12 cellular contexts compared by ENCODE assay signal in genomic region chr10:118840071-118840775, GRCh38.
A peak's percentile ranks its signal among the peaks of the same experiment; 100 is the strongest.
DNase-seq lines count a peak whose midpoint lies in the region; ATAC-seq and TF ChIP-seq lines count a peak whose summit lies in the region.
"Had no signal": no experiment of that assay in that cellular context is flagged by ENCODE, and none has a peak within 500 bp of the region (broad histone marks: within the 10 kb centered on the region; RNA-seq: fewer than 3 reads in every experiment).

No MANE protein-coding gene starts in this region.

- peak; percentile 41 to 75 for ATAC-seq in activated T-cell treated with anti-CD3 and anti-CD28 coated beads, Interleukin-2, amount 50 U/mL, for 4 hours
- ATAC-seq in GM21447 (IDR thresholded peaks at IDR 0.05; ENCODE audit: unreplicated experiment) = no peak
- ATAC-seq: lower lobe of right lung, Right ventricle myocardium inferior had no signal

- no peaks in the 10 kb centered on the region for H3K36me3 ChIP-seq in kidney epithelial cell (ENCODE audit: control insufficient read depth, insufficient read depth, low read length)
- H3K36me3 ChIP-seq: BE2C, lower lobe of right lung had no signal

- H3K36me3 Mint-ChIP-seq in activated T-cell treated with anti-CD3 and anti-CD28 coated beads, Interleukin-2, amount 50 U/mL, for 4 hours (ENCODE audit: insufficient read depth) = no peaks in the 10 kb centered on the region
- no peaks in the 10 kb centered on the region for H3K36me3 Mint-ChIP-seq in stimulated activated naive CD8-positive, alpha-beta T cell treated with anti-CD3 and anti-CD28 coated beads, Interleukin-15, Interleukin-2, amounts not matched to agents 100 ng/mL and 50 ng/mL, for 24 hours (ENCODE audit: low read depth)
- H3K36me3 Mint-ChIP-seq in type B pancreatic cell = no peaks in the 10 kb centered on the region

- peak; percentile 45 for DNase-seq in activated naive CD4-positive, alpha-beta T cell treated with Interleukin-2 at 50 U/mL for 16 hours
- no peak for DNase-seq in activated naive CD4-positive, alpha-beta T cell (lab: John Stamatoyannopoulos, UW)
- peak; percentile 19 for DNase-seq in activated T-cell treated with anti-CD3 and anti-CD28 coated beads, Interleukin-2, amount 50 U/mL, for 4 hours
- DNase-seq in kidney epithelial cell (ENCODE audit: low read depth) = peak; percentile 19
- no peak for DNase-seq in type B pancreatic cell (ENCODE audit: extremely low spot score, unreplicated experiment)
- no peak for DNase-seq in medulla oblongata (ENCODE audit: extremely low spot score)
- DNase-seq: BE2C, lower lobe of right lung, NCI-H1105 had no signal

- peaks cover 5% of the 10 kb centered on the region for H3K27me3 Mint-ChIP-seq in activated T-cell treated with anti-CD3 and anti-CD28 coated beads, Interleukin-2, amount 50 U/mL, for 4 hours (ENCODE audit: low read depth)
- H3K27me3 Mint-ChIP-seq in stimulated activated naive CD8-positive, alpha-beta T cell treated with anti-CD3 and anti-CD28 coated beads, Interleukin-15, Interleukin-2, amounts not matched to agents 100 ng/mL and 50 ng/mL, for 24 hours = no peaks in the 10 kb centered on the region
- H3K27me3 Mint-ChIP-seq in type B pancreatic cell = peaks cover 3% of the 10 kb centered on the region

- peak overlapping the region; percentile 54 for H3K27ac Mint-ChIP-seq in stimulated activated naive CD8-positive, alpha-beta T cell treated with anti-CD3 and anti-CD28 coated beads, Interleukin-15, Interleukin-2, amounts not matched to agents 100 ng/mL and 50 ng/mL, for 24 hours
- no peak overlapping the region for H3K27ac Mint-ChIP-seq in type B pancreatic cell

- no peaks in the 10 kb centered on the region for H3K27me3 ChIP-seq in kidney epithelial cell (ENCODE audit: control insufficient read depth, insufficient read depth, low read length)
- H3K27me3 ChIP-seq: BE2C had no signal

- H3K4me1 Mint-ChIP-seq in activated T-cell treated with anti-CD3 and anti-CD28 coated beads, Interleukin-2, amount 50 U/mL, for 4 hours (ENCODE audit: low read depth) = peaks cover 8% of the 10 kb centered on the region
- H3K4me1 Mint-ChIP-seq in stimulated activated naive CD8-positive, alpha-beta T cell treated with anti-CD3 and anti-CD28 coated beads, Interleukin-15, Interleukin-2, amounts not matched to agents 100 ng/mL and 50 ng/mL, for 24 hours (ENCODE audit: low read depth) = peaks cover 12% of the 10 kb centered on the region
- H3K4me1 Mint-ChIP-seq in type B pancreatic cell (ENCODE audit: unreplicated experiment) = peaks cover 8% of the 10 kb centered on the region

- H3K4me3 Mint-ChIP-seq in activated T-cell treated with anti-CD3 and anti-CD28 coated beads, Interleukin-2, amount 50 U/mL, for 4 hours = no peak overlapping the region
- peak overlapping the region; percentile 4 for H3K4me3 Mint-ChIP-seq in stimulated activated naive CD8-positive, alpha-beta T cell treated with anti-CD3 and anti-CD28 coated beads, Interleukin-15, Interleukin-2, amounts not matched to agents 100 ng/mL and 50 ng/mL, for 24 hours
- H3K4me3 Mint-ChIP-seq in type B pancreatic cell = no peak overlapping the region

- no peak overlapping the region for H3K4me3 ChIP-seq in kidney epithelial cell (ENCODE audit: low read depth, low read length)
- H3K4me3 ChIP-seq: lower lobe of right lung had no signal

- no peak for TF ChIP-seq CTCF in kidney epithelial cell (IDR thresholded peaks at IDR 0.05; ENCODE audit: insufficient read depth, low read length, poor library complexity, severe bottlenecking)
- no peak for TF ChIP-seq CTCF in type B pancreatic cell (conservative IDR thresholded peaks at IDR 0.05)

- peaks cover 5% of the 10 kb centered on the region for H3K9me3 Mint-ChIP-seq in activated T-cell treated with anti-CD3 and anti-CD28 coated beads, Interleukin-2, amount 50 U/mL, for 4 hours
- H3K9me3 Mint-ChIP-seq in stimulated activated naive CD8-positive, alpha-beta T cell treated with anti-CD3 and anti-CD28 coated beads, Interleukin-15, Interleukin-2, amounts not matched to agents 100 ng/mL and 50 ng/mL, for 24 hours = peaks cover 7% of the 10 kb centered on the region
- H3K9me3 Mint-ChIP-seq in type B pancreatic cell = no peaks in the 10 kb centered on the region

Comparison
In these comparisons a context has a peak if more than half of its experiments do, and no peak if none do; other contexts are left out.
1. DNase-seq: peak in activated naive CD4-positive, alpha-beta T cell treated with Interleukin-2 at 50 U/mL for 16 hours (single experiment), activated T-cell treated with anti-CD3 and anti-CD28 coated beads, Interleukin-2, amount 50 U/mL, for 4 hours (single experiment) and kidney epithelial cell (single experiment); none in activated naive CD4-positive, alpha-beta T cell (0 of 4), type B pancreatic cell (single experiment) and medulla oblongata (single experiment).